Comparison of ENCODE assay signal across 17 cellular contexts in genomic region chr19:17004386-17004785, GRCh38. TPM values are rescaled to one million over a fixed set of nuclear protein-coding genes. Genes with fewer than 3 reads are reported as not detected.
A peak's percentile ranks its signal among the peaks of the same experiment; 100 is the strongest.
DNase-seq lines count a peak whose midpoint lies in the region; ATAC-seq lines count a peak whose summit lies in the region.
"Had no signal": no experiment of that assay in that cellular context is flagged by ENCODE, and none has a peak within 500 bp of the region (broad histone marks: within the 10 kb centered on the region; RNA-seq: fewer than 3 reads in every experiment).

No MANE protein-coding gene starts in this region.

- H4K91ac ChIP-seq in neuronal stem cell (ENCODE audit: low read depth, low read length, poor library complexity): no peak overlapping the region

- no peak overlapping the region for H4K8ac ChIP-seq in neuronal stem cell (ENCODE audit: low read depth, low read length)

- in situ Hi-C loops in KBM-7 (cut with MboI; ENCODE audit: low pct_unique_long_range_greater_than_20kb, low sequenced_read_pairs): no loop called here

- no peak for DNase-seq in CD4-positive, CD25-positive, alpha-beta regulatory T cell
- peak; percentile 34 for DNase-seq in H7
- DNase-seq in neuronal stem cell (ENCODE audit: low spot score): no peak
- DNase-seq in KBM-7: no peak
- DNase-seq: AML-193; Caco-2; Calu3; CD8-positive, alpha-beta T cell; DMS79 treated with DMSO at 0.1 percent for 48 hours; GF-D8 had no signal

- peaks cover 4% of the 10 kb centered on the region for H3K27me3 Mint-ChIP-seq in CD4-positive, CD25-positive, alpha-beta regulatory T cell

- H2AK5ac ChIP-seq in neuronal stem cell (ENCODE audit: low read depth, low read length): peak overlapping the region; percentile 70

- H3K14ac ChIP-seq in neuronal stem cell (ENCODE audit: low read length): no peak overlapping the region

- no peak overlapping the region for H3K4me3 ChIP-seq in CD4-positive, CD25-positive, alpha-beta regulatory T cell (ENCODE audit: low read depth, low read length)
- no peak overlapping the region for H3K4me3 ChIP-seq in H7 (ENCODE audit: insufficient read depth, low read depth, low read length)
- no peak overlapping the region for H3K4me3 ChIP-seq in neuronal stem cell (ENCODE audit: low read length in 2 of 2)
- H3K4me3 ChIP-seq: A549; BLaER1 treated with 17β-estradiol and CSF1 and Interleukin-3, amounts not matched to agents 10 nM and 100 nM had no signal

- H3K4ac ChIP-seq in neuronal stem cell (ENCODE audit: low read length): no peak overlapping the region

- WGBS in neuronal stem cell (ENCODE audit: extremely low coverage in 2 of 2, insufficient read length in 2 of 2, insufficient replicate concordance in 1 of 2), 2 donors: no CpG with 5 or more reads among the region's 15 CpGs

- peak overlapping the region; percentile 28 for H3K18ac ChIP-seq in neuronal stem cell (ENCODE audit: low read length)

- H2BK15ac ChIP-seq in neuronal stem cell (ENCODE audit: low read length): no peak overlapping the region

- H2BK12ac ChIP-seq in neuronal stem cell (ENCODE audit: low read length): no peak overlapping the region

- peak overlapping the region; percentile 85 for H3K23ac ChIP-seq in neuronal stem cell (ENCODE audit: low read depth, low read length, poor library complexity)

- no peak overlapping the region for H3K27ac ChIP-seq in CD4-positive, CD25-positive, alpha-beta regulatory T cell (ENCODE audit: insufficient read depth, low read length, poor library complexity, severe bottlenecking)
- H3K27ac ChIP-seq in neuronal stem cell (replicated peaks; ENCODE audit: low read length): no peak overlapping the region
- H3K27ac ChIP-seq: 22Rv1; A549; BLaER1 treated with 17β-estradiol and CSF1 and Interleukin-3, amounts not matched to agents 10 nM and 100 nM; C4-2B had no signal

- H3K9me3 ChIP-seq in CD4-positive, CD25-positive, alpha-beta regulatory T cell (ENCODE audit: control insufficient read depth in 2 of 2, low read length in 2 of 2): no peaks in the 10 kb centered on the region
- no peaks in the 10 kb centered on the region for H3K9me3 ChIP-seq in neuronal stem cell (replicated peaks in 1 of 2; ENCODE audit: control insufficient read depth in 2 of 2, insufficient read depth in 1 of 2, low read depth in 1 of 2, low read length in 2 of 2)
- H3K9me3 ChIP-seq: A549, Caco-2 had no signal

- peaks cover 23% of the 10 kb centered on the region for H3K4me1 ChIP-seq in CD4-positive, CD25-positive, alpha-beta regulatory T cell (ENCODE audit: control insufficient read depth, insufficient read depth, low read length, poor library complexity, severe bottlenecking)
- H3K4me1 ChIP-seq in neuronal stem cell (ENCODE audit: control insufficient read depth in 2 of 2, insufficient read depth in 1 of 2, low read depth in 1 of 2, low read length in 2 of 2): no peaks in the 10 kb centered on the region
- H3K4me1 ChIP-seq: A549 had no signal

- ATAC-seq in CD4-positive, CD25-positive, alpha-beta regulatory T cell (ENCODE audit: low read depth in 2 of 2): no peak
- no peak for ATAC-seq in HG02678 (IDR thresholded peaks at IDR 0.05; ENCODE audit: unreplicated experiment)
- ATAC-seq: CD8-positive, alpha-beta T cell had no signal

- no peaks in the 10 kb centered on the region for H3K27me3 ChIP-seq in CD4-positive, CD25-positive, alpha-beta regulatory T cell (ENCODE audit: control insufficient read depth, insufficient read depth, low read length)
- H3K27me3 ChIP-seq in H7 (ENCODE audit: control insufficient read depth, insufficient read depth, low read length) (no peaks in the 10 kb centered on the region), neuronal stem cell (ENCODE audit: control insufficient read depth in 3 of 3, insufficient read depth in 3 of 3, low read depth in 1 of 3, low read length in 3 of 3) (no peaks in the 10 kb centered on the region)
- H3K27me3 ChIP-seq: BLaER1 treated with 17β-estradiol and CSF1 and Interleukin-3, amounts not matched to agents 10 nM and 100 nM had no signal

- no peak overlapping the region for H2BK5ac ChIP-seq in neuronal stem cell (ENCODE audit: low read length)

- H3K36me3 ChIP-seq in CD4-positive, CD25-positive, alpha-beta regulatory T cell (ENCODE audit: control insufficient read depth, insufficient read depth, low read length): no peaks in the 10 kb centered on the region
- H3K36me3 ChIP-seq in H7 (replicated peaks; ENCODE audit: control insufficient read depth, insufficient read depth, low read length) (no peaks in the 10 kb centered on the region; the same call in 1 of the 2 replicates), neuronal stem cell (replicated peaks in 1 of 2; ENCODE audit: control insufficient read depth in 2 of 2, insufficient read depth in 2 of 2, low read length in 2 of 2) (peaks cover 9 to 18% of the 10 kb centered on the region in 2 donors)

- H3K9ac ChIP-seq in neuronal stem cell (ENCODE audit: low read depth, low read length, poor library complexity): no peak overlapping the region
- H3K9ac ChIP-seq: BLaER1 treated with 17β-estradiol and CSF1 and Interleukin-3, amounts not matched to agents 10 nM and 100 nM had no signal

- H3K4me3 Mint-ChIP-seq in CD4-positive, CD25-positive, alpha-beta regulatory T cell: no peak overlapping the region
- H3K4me3 Mint-ChIP-seq: B cell; CD8-positive, alpha-beta T cell had no signal

- H2AFZ ChIP-seq in neuronal stem cell (ENCODE audit: low read length): no peak overlapping the region

- H3K79me1 ChIP-seq in neuronal stem cell (ENCODE audit: low read depth, low read length): peaks cover 2% of the 10 kb centered on the region

- H2BK120ac ChIP-seq in neuronal stem cell (ENCODE audit: low read depth, low read length): no peak overlapping the region

- H3K9me3 Mint-ChIP-seq in CD4-positive, CD25-positive, alpha-beta regulatory T cell: peaks cover 0 to 4% (median 0%) of the 10 kb centered on the region in 7 donors
- H3K9me3 Mint-ChIP-seq: CD8-positive, alpha-beta T cell had no signal

- peak overlapping the region in 2 of 3 donors; percentile 73 to 76 for H3K27ac Mint-ChIP-seq in CD4-positive, CD25-positive, alpha-beta regulatory T cell
- H3K27ac Mint-ChIP-seq: B cell; CD8-positive, alpha-beta T cell had no signal

- H3K4me2 ChIP-seq in neuronal stem cell (ENCODE audit: insufficient read depth, low read length, poor library complexity, severe bottlenecking): no peak overlapping the region
- H3K4me2 ChIP-seq: A549 had no signal

- peaks cover 0 to 31% (median 18%) of the 10 kb centered on the region in 4 donors for H3K4me1 Mint-ChIP-seq in CD4-positive, CD25-positive, alpha-beta regulatory T cell

- H3K36me3 Mint-ChIP-seq in CD4-positive, CD25-positive, alpha-beta regulatory T cell: no peaks in the 10 kb centered on the region
- H3K36me3 Mint-ChIP-seq: CD8-positive, alpha-beta T cell had no signal

RNA-seq across cellular contexts. Expression of gene CPAMD8, which starts 22.2 kb away (rescaled TPM):
- total RNA-seq in CD4-positive, CD25-positive, alpha-beta regulatory T cell: 2.3 TPM
- under 1 TPM in 3 of 4 donors, not detected in 1; 0.03 to 0.65 (median 0.06) TPM for polyA plus RNA-seq in CD4-positive, CD25-positive, alpha-beta regulatory T cell
- total RNA-seq in H7 (2014; rRNA removed; shearing (Covaris generic)): 4.5 and 5.2 TPM in 2 replicates
- 21.3 TPM for polyA plus RNA-seq in neuronal stem cell (2013, experiment 1 of 2)
- 22.3 TPM for polyA plus RNA-seq in neuronal stem cell (2013, experiment 2 of 2)
- total RNA-seq: A172 had no signal
